Comparison of ENCODE assay signal across 8 cellular contexts in the genomic region with DNA sequence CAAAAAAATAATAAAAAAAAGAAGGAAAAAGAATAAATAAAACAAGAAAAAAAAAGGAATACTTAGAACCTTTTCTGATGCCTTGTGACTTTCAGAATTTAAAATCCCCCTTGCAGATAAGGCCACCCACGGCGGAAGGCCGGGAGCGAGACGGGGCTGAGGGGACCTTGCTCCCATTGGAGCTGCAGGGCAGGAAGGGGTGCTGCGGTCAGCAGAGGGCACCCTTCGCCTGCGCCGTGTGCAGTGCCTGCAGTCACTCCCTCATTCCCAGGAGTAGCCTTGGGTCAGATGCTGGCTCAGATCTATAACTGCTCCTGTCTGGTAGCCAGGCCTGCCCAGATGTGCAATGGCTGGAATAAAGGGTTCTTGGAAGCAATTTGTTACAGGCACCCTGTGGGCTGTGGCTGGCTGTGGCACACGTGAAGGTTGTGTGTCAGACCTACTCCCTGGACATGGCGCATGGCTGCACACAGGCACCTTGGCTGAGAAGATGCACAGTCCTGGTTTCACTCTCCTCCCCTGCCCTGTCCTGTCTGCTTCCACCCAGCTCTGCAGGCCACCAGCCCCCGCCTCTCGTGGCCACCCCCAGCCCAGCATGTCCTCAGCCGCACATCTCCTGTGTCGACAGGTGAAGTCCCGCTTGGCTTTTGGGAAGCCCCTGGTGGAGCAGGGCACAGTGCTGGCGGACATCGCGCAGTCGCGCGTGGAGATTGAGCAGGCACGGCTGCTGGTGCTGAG. TPM values are rescaled to one million over a fixed set of nuclear protein-coding genes. Genes with fewer than 3 reads are reported as not detected.
A peak's percentile ranks its signal among the peaks of the same experiment; 100 is the strongest.
DNase-seq lines count a peak whose midpoint lies in the region; ATAC-seq and TF ChIP-seq lines count a peak whose summit lies in the region.

No MANE protein-coding gene starts in this region.

- H3K36me3 Mint-ChIP-seq in H9 (ENCODE audit: insufficient read depth in 1 of 3, low read depth in 3 of 3): peaks cover 3 to 12% (median 10%) of the 10 kb centered on the region in 3 experiments; a peak in 5 of 7 replicates
- peaks cover 18 to 25% of the 10 kb centered on the region in 2 donors for H3K36me3 Mint-ChIP-seq in CD4-positive, alpha-beta memory T cell
- H3K36me3 Mint-ChIP-seq in activated naive CD4-positive, alpha-beta T cell treated with anti-CD3 and anti-CD28 coated beads for 36 hours (ENCODE audit: low read depth): peaks cover 6% of the 10 kb centered on the region

- H4K20me1 ChIP-seq in H9 (ENCODE audit: control insufficient read depth, insufficient read depth, insufficient read length): no peaks in the 10 kb centered on the region

- TF ChIP-seq CTCF in H9 (conservative IDR thresholded peaks at IDR 0.05): peak; percentile 95

- CTCF ChIA-PET in CD4-positive, alpha-beta memory T cell (lab: Charles Lee; ENCODE audit: partially characterized antibody): interaction anchor here (1.4 to 1.7 kb wide), 3 partner anchors 8 to 60 kb away, joined by 4 to 7 read pairs (median 6); no protein-coding TSS in a partner anchor
- CTCF ChIA-PET in activated naive CD4-positive, alpha-beta T cell treated with anti-CD3 and anti-CD28 coated beads for 36 hours (lab: Charles Lee): interaction anchor here (0.8 to 2.3 kb wide), 4 partner anchors 60 to 70 kb away, joined by 3 to 13 read pairs (median 8); no protein-coding TSS in a partner anchor

- H2AFZ ChIP-seq in H9 (ENCODE audit: low read length): no peak overlapping the region

- H2BK20ac ChIP-seq in H9 (ENCODE audit: low read depth, low read length, poor library complexity, severe bottlenecking): no peak overlapping the region

- H3K79me1 ChIP-seq in H9 (ENCODE audit: insufficient read depth, low read depth, low read length, poor library complexity, severe bottlenecking): no peaks in the 10 kb centered on the region

- no peaks in the 10 kb centered on the region for H3K27me3 ChIP-seq in H9 (ENCODE audit: insufficient read depth, low read length)
- H3K27me3 ChIP-seq in CD4-positive, alpha-beta memory T cell (ENCODE audit: insufficient read depth, low read length): no peaks in the 10 kb centered on the region

- no peak overlapping the region for H3K4ac ChIP-seq in H9 (ENCODE audit: low read depth, low read length)

- peak; percentile 91 for ATAC-seq in SK-N-SH treated with all-trans-retinoic acid at 6 μM for 48 hours

- H4K5ac ChIP-seq in H9 (ENCODE audit: insufficient read length, low read depth, low read length): no peak overlapping the region

- H3K9ac ChIP-seq in H9 (ENCODE audit: extremely low read depth, insufficient read length, low read length): no peak overlapping the region

- H2BK120ac ChIP-seq in H9 (ENCODE audit: low read depth, low read length, poor library complexity, severe bottlenecking): no peak overlapping the region

- H3K4me3 Mint-ChIP-seq in H9: no peak overlapping the region
- no peak overlapping the region for H3K4me3 Mint-ChIP-seq in CD4-positive, alpha-beta memory T cell
- H3K4me3 Mint-ChIP-seq in activated naive CD4-positive, alpha-beta T cell treated with anti-CD3 and anti-CD28 coated beads for 36 hours: no peak overlapping the region

- H3K27ac ChIP-seq in H9 (ENCODE audit: insufficient read length, low read depth, low read length): no peak overlapping the region
- H3K27ac ChIP-seq in CD4-positive, alpha-beta memory T cell (ENCODE audit: low read depth, low read length): no peak overlapping the region

- H3T11ph ChIP-seq in H9 (ENCODE audit: low read length): no peak overlapping the region

- no peak overlapping the region for H3K4me3 ChIP-seq in CD4-positive, alpha-beta memory T cell (ENCODE audit: low read length in 2 of 2)

- no peak overlapping the region for H3K4me2 ChIP-seq in H9 (ENCODE audit: insufficient read depth, insufficient read length, low read length)

- peaks cover 9 to 17% of the 10 kb centered on the region in 2 experiments for H3K4me1 Mint-ChIP-seq in H9
- peaks cover 0 to 4% (median 0%) of the 10 kb centered on the region in 4 donors for H3K4me1 Mint-ChIP-seq in CD4-positive, alpha-beta memory T cell
- H3K4me1 Mint-ChIP-seq in activated naive CD4-positive, alpha-beta T cell treated with anti-CD3 and anti-CD28 coated beads for 36 hours (ENCODE audit: low read depth): no peaks in the 10 kb centered on the region

- H3K27ac Mint-ChIP-seq in H9: peak overlapping the region in 2 of 3 experiments; percentile 40 to 72; a peak in 2 of 7 replicates
- H3K27ac Mint-ChIP-seq in CD4-positive, alpha-beta memory T cell: no peak overlapping the region
- H3K27ac Mint-ChIP-seq in activated naive CD4-positive, alpha-beta T cell treated with anti-CD3 and anti-CD28 coated beads for 36 hours: no peak overlapping the region

- DNase-seq in AG20443 (ENCODE audit: low spot score) (peak; percentile 89), H9 (peak; percentile 80), foreskin melanocyte (peak; percentile 9), pons (ENCODE audit: low spot score) (peak; percentile 58)
- no peak for DNase-seq in CD4-positive, alpha-beta memory T cell
- DNase-seq in stimulated activated CD4-positive, alpha-beta T cell treated with anti-CD3 and anti-CD28 coated beads, Interleukin-1b, Interleukin-23, amount 100 ng/mL, for 48 hours: no peak
- no peak for DNase-seq in activated naive CD4-positive, alpha-beta T cell treated with anti-CD3 and anti-CD28 coated beads for 36 hours

- no peak overlapping the region for H3K56ac ChIP-seq in H9 (ENCODE audit: insufficient read length, low read depth, low read length)

- H3K9me3 ChIP-seq in H9 (ENCODE audit: control insufficient read depth, low read depth, low read length): no peaks in the 10 kb centered on the region
- no peaks in the 10 kb centered on the region for H3K9me3 ChIP-seq in CD4-positive, alpha-beta memory T cell (ENCODE audit: control insufficient read depth in 1 of 2, low read length in 2 of 2)

- no peak overlapping the region for H3K23ac ChIP-seq in H9 (ENCODE audit: insufficient read length, low read depth, low read length)

- intact Hi-C loops in CD4-positive, alpha-beta memory T cell (cut with micrococcal nuclease): loop anchor here (1.0 kb wide), 1 partner anchor 60 kb away; no protein-coding TSS in a partner anchor
- intact Hi-C loops in activated naive CD4-positive, alpha-beta T cell treated with anti-CD3 and anti-CD28 coated beads for 36 hours (cut with micrococcal nuclease): loop anchor here (1.0 kb wide), 1 partner anchor 60 kb away; no protein-coding TSS in a partner anchor

- no peak overlapping the region for H2BK12ac ChIP-seq in H9 (ENCODE audit: insufficient read length, low read depth, low read length)

- no peaks in the 10 kb centered on the region for H3K27me3 Mint-ChIP-seq in H9 (ENCODE audit: low read depth)
- no peaks in the 10 kb centered on the region for H3K27me3 Mint-ChIP-seq in CD4-positive, alpha-beta memory T cell
- H3K27me3 Mint-ChIP-seq in activated naive CD4-positive, alpha-beta T cell treated with anti-CD3 and anti-CD28 coated beads for 36 hours (ENCODE audit: low read depth): no peaks in the 10 kb centered on the region

- H3K9me3 Mint-ChIP-seq in H9: no peaks in the 10 kb centered on the region
- no peaks in the 10 kb centered on the region for H3K9me3 Mint-ChIP-seq in CD4-positive, alpha-beta memory T cell
- H3K9me3 Mint-ChIP-seq in activated naive CD4-positive, alpha-beta T cell treated with anti-CD3 and anti-CD28 coated beads for 36 hours: no peaks in the 10 kb centered on the region

- no peak overlapping the region for H2AK5ac ChIP-seq in H9 (ENCODE audit: insufficient read length, low read length)

- POLR2A ChIA-PET in CD4-positive, alpha-beta memory T cell (lab: Charles Lee; ENCODE audit: partially characterized antibody): no interaction called here

- H3K14ac ChIP-seq in H9 (ENCODE audit: insufficient read depth, low read length): no peak overlapping the region

- no peak overlapping the region for H2BK5ac ChIP-seq in H9 (ENCODE audit: insufficient read length, low read length)

- H3K79me2 ChIP-seq in H9 (ENCODE audit: insufficient read depth, low read length): no peaks in the 10 kb centered on the region

- H2BK15ac ChIP-seq in H9 (ENCODE audit: low read depth, low read length): no peak overlapping the region

- no peak overlapping the region for H3K18ac ChIP-seq in H9 (ENCODE audit: insufficient read length, low read depth, low read length)

- H4K91ac ChIP-seq in H9 (ENCODE audit: insufficient read length, low read depth, low read length): no peak overlapping the region

- no peak overlapping the region for H4K8ac ChIP-seq in H9 (replicated peaks; ENCODE audit: insufficient read length, low read depth, low read length)

- no CpG with 5 or more reads among the region's 23 CpGs for WGBS in H9 (ENCODE audit: extremely low coverage, insufficient read length, low lambda C conversion rate)

- no peaks in the 10 kb centered on the region for H3K23me2 ChIP-seq in H9 (ENCODE audit: insufficient read length, low read depth, low read length, poor library complexity, severe bottlenecking)

- H3K4me1 ChIP-seq in H9 (ENCODE audit: insufficient read depth, low read length): no peaks in the 10 kb centered on the region
- no peaks in the 10 kb centered on the region for H3K4me1 ChIP-seq in CD4-positive, alpha-beta memory T cell (ENCODE audit: insufficient read depth, low read length)

- H3K36me3 ChIP-seq in CD4-positive, alpha-beta memory T cell (ENCODE audit: insufficient read depth, low read length): peaks cover 4% of the 10 kb centered on the region

TF ChIP-seq in SK-N-SH treated with all-trans-retinoic acid at 6 μM for 48 hours, 23 proteins besides CTCF, POLR2A, EP300 and RAD21 (continues in another document):
- TF ChIP-seq, protein P1, sequence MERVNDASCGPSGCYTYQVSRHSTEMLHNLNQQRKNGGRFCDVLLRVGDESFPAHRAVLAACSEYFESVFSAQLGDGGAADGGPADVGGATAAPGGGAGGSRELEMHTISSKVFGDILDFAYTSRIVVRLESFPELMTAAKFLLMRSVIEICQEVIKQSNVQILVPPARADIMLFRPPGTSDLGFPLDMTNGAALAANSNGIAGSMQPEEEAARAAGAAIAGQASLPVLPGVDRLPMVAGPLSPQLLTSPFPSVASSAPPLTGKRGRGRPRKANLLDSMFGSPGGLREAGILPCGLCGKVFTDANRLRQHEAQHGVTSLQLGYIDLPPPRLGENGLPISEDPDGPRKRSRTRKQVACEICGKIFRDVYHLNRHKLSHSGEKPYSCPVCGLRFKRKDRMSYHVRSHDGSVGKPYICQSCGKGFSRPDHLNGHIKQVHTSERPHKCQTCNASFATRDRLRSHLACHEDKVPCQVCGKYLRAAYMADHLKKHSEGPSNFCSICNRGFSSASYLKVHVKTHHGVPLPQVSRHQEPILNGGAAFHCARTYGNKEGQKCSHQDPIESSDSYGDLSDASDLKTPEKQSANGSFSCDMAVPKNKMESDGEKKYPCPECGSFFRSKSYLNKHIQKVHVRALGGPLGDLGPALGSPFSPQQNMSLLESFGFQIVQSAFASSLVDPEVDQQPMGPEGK (CRISPR knock-in tag; IDR thresholded peaks at IDR 0.05; ENCODE audit: borderline replicate concordance): no peak
- no peak for TF ChIP-seq ZNF70 (CRISPR knock-in tag; IDR thresholded peaks at IDR 0.05)
- TF ChIP-seq ESRRG (CRISPR knock-in tag; IDR thresholded peaks at IDR 0.05): no peak
- no peak for TF ChIP-seq ZNF565 (CRISPR knock-in tag; conservative IDR thresholded peaks at IDR 0.05; ENCODE audit: low read depth)
- no peak for TF ChIP-seq OSR1 (CRISPR knock-in tag; IDR thresholded peaks at IDR 0.05)

RNA-seq across cellular contexts. Expression of a gene that starts 13.4 kb away (rescaled TPM):
- 44.0 and 50.1 TPM in 2 replicates for total RNA-seq in H9 (2021)
- total RNA-seq in CD4-positive, alpha-beta memory T cell: 1 to 10 TPM; 3.0 to 3.1 TPM
- under 1 TPM; 0.47 to 0.53 TPM for polyA plus RNA-seq in CD4-positive, alpha-beta memory T cell
- total RNA-seq in activated naive CD4-positive, alpha-beta T cell treated with anti-CD3 and anti-CD28 coated beads for 36 hours: 1 to 10 TPM; 4.0 to 4.6 TPM

Comparison
In these comparisons a context has a peak if more than half of its experiments do, and no peak if none do; other contexts are left out.
1. DNase-seq: peak in AG20443 (single experiment), H9 (single experiment), foreskin melanocyte (single experiment) and pons (single experiment); none in CD4-positive, alpha-beta memory T cell (0 of 5), stimulated activated CD4-positive, alpha-beta T cell treated with anti-CD3 and anti-CD28 coated beads, Interleukin-1b, Interleukin-23, amount 100 ng/mL, for 48 hours (single experiment) and activated naive CD4-positive, alpha-beta T cell treated with anti-CD3 and anti-CD28 coated beads for 36 hours (single experiment).
2. H3K27ac Mint-ChIP-seq: peak in H9 (2 of 3); none in CD4-positive, alpha-beta memory T cell (0 of 7) and activated naive CD4-positive, alpha-beta T cell treated with anti-CD3 and anti-CD28 coated beads for 36 hours (single experiment).